Comparison of ENCODE assay signal across 8 cellular contexts in the genomic region with DNA sequence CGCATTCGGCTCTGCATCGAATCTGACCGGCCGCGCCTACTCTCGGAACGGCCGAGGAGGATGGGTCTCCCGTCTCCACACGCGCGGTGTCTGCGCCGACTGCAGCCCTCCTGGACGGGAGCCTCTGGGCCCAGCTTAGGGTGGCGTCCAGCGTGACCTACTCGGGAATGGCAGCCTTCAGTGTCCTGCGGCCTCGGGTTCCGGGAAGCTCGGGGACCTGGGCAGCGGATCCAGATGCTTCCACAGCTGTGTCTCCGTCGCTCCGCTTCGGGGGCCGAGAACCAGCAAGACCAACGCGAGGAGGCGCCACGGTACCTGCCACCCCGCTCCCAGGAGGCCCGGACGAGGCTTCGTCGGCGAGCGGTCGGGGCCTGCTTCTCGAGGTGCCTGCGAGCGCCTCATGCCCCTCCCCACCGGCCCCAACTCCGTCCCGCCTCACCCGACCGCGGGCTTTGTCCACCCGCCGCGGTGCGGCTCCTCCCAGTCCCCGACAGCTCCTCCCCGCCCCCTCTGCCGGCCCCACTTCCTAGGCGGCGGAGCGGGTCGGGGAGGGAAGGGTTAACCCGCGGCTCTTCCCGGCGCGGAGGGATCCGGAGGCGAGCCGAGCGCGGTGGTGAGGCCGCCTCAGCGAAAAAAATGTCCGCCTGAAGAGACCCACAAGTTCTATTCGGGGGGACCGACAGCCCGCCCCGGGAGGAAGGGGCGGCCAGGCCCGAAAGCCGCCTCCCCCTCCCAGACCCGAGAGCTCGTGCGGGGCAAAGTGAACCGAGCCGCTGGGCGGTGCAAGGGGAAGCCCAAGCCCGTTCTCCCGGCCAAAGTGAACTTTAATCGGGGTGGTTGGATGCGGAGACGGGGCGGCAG. TPM values are rescaled to one million over a fixed set of nuclear protein-coding genes. Genes with fewer than 3 reads are reported as not detected.
DNase-seq lines count a peak whose midpoint lies in the region; ATAC-seq, FAIRE-seq and TF ChIP-seq lines count a peak whose summit lies in the region.

Gene TCF12, plus strand, starts transcription at position 599 of the 861 bp plus-strand sequence. CDS start 1,270 bp downstream, outside the sequence.

- CTCF ChIA-PET in Caco-2 (lab: Charles Lee), result interaction anchor here (0.6 to 1.1 kb wide), 6 partner anchors 31 to 453 kb away, joined by 3 to 10 read pairs (median 4); partner anchors contain the start of gene MNS1

- H3K4me3 Mint-ChIP-seq in Caco-2 (ENCODE audit: unreplicated experiment), result peak within 1 kb of the TSS; percentile 99

- DNase-seq in Caco-2, result peak; percentile 96 to 98
- peak; percentile 72 for DNase-seq in HTR-8/SVneo (ENCODE audit: insufficient read length, low spot score)
- DNase-seq in NOMO-1 treated with DMSO at 0.1 percent for 48 hours (lab: John Stamatoyannopoulos, UW; ENCODE audit: unreplicated experiment), result peak; percentile 91
- DNase-seq in activated CD8-positive, alpha-beta memory T cell treated with anti-CD3 and anti-CD28 coated beads for 48 hours (ENCODE audit: low read depth in 2 of 3, low spot score in 2 of 3), result peak; percentile 75 to 82 (median 77)
- DNase-seq in mesenteric fat pad (ENCODE audit: low spot score), result peak; percentile 97
- peak; percentile 73 for DNase-seq in stimulated activated CD8-positive, alpha-beta memory T cell treated with anti-CD3 and anti-CD28 coated beads, Interleukin-15, amount 100 ng/mL, for 24 hours (ENCODE audit: low read depth)

- no peaks in the 10 kb centered on the region for H3K27me3 ChIP-seq in Caco-2 (replicated peaks; ENCODE audit: control insufficient read depth, insufficient read depth, low read length)
- no peaks in the 10 kb centered on the region for H3K27me3 ChIP-seq in endocrine pancreas (ENCODE audit: control insufficient read depth, insufficient read depth, low read length)

- peak within 1 kb of the TSS; percentile 97 for H3K9ac ChIP-seq in endocrine pancreas (ENCODE audit: control insufficient read depth, insufficient read depth, low read length)

- H3K4me1 Mint-ChIP-seq in Caco-2 (ENCODE audit: low read depth, unreplicated experiment), result peaks cover 3% of the 10 kb centered on the region

- H3K9me3 ChIP-seq in Caco-2 (no peaks in the 10 kb centered on the region), endocrine pancreas (ENCODE audit: control insufficient read depth, low read length) (no peaks in the 10 kb centered on the region)

- POLR2A ChIA-PET in Caco-2 (lab: Charles Lee), result interaction anchor here (0.6 to 1.3 kb wide), 6 partner anchors 22 to 453 kb away, joined by 3 to 16 read pairs (median 4); partner anchors contain the start of gene MNS1

- peak within 1 kb of the TSS; percentile 97 for H3K27ac Mint-ChIP-seq in Caco-2 (ENCODE audit: unreplicated experiment)

- no peaks in the 10 kb centered on the region for H3K9me3 Mint-ChIP-seq in Caco-2 (ENCODE audit: unreplicated experiment)

- peaks cover 19% of the 10 kb centered on the region for H3K4me1 ChIP-seq in Caco-2
- H3K4me1 ChIP-seq in endocrine pancreas (ENCODE audit: control insufficient read depth, insufficient read depth, low read length), result peaks cover 13% of the 10 kb centered on the region

- TF ChIP-seq CTCF in Caco-2 (IDR thresholded peaks at IDR 0.05; ENCODE audit: insufficient read depth in 1 of 2, low read depth in 1 of 2, low read length in 1 of 2, severe bottlenecking in 1 of 2, unreplicated experiment in 1 of 2), result peak; percentile 37 to 45

- no peak for FAIRE-seq in HTR-8/SVneo (lab: Jason Lieb, UNC)

- peaks cover 15% of the 10 kb centered on the region for H3K36me3 Mint-ChIP-seq in Caco-2 (ENCODE audit: insufficient read depth, unreplicated experiment)

- intact Hi-C loops in Caco-2 (cut with micrococcal nuclease; ENCODE audit: unreplicated experiment), result loop anchor here (1.0 to 2.0 kb wide), 3 partner anchors 31 to 221 kb away; no protein-coding TSS in a partner anchor

- BruUV-seq in Caco-2 (replicated peaks; lab: Mats Ljungman, UMichigan), result TSS peak; percentile 63

- H3K36me3 ChIP-seq in Caco-2 (ENCODE audit: control insufficient read depth, insufficient read depth, low read length) (no peaks in the 10 kb centered on the region), endocrine pancreas (ENCODE audit: control insufficient read depth, insufficient read depth, low read length) (no peaks in the 10 kb centered on the region)

- H3K4me3 ChIP-seq in Caco-2 (ENCODE audit: low read depth, low read length), result peak within 1 kb of the TSS; percentile 92
- peak within 1 kb of the TSS; percentile 76 for H3K4me3 ChIP-seq in endocrine pancreas (ENCODE audit: control insufficient read depth, insufficient read depth, low read length)

- peak; percentile 74 for ATAC-seq in GM21360 (IDR thresholded peaks at IDR 0.05; ENCODE audit: unreplicated experiment)

- no peaks in the 10 kb centered on the region for H3K27me3 Mint-ChIP-seq in Caco-2 (ENCODE audit: insufficient read depth, unreplicated experiment)

RNA-seq across cellular contexts. Expression of gene TCF12, which starts in this region (rescaled TPM):
- total RNA-seq in Caco-2 (2022) (64.4 and 68.8 TPM in 2 replicates), mesenteric fat pad (103 TPM)

Comparison
In these comparisons a context has a peak if more than half of its experiments do, and no peak if none do; other contexts are left out.
1. Peak in every context shown above with its lines: DNase-seq, ATAC-seq and H3K4me3 ChIP-seq.